In genomic region chr10:73931767-73932624, GRCh38 we compare ENCODE assay signal across 8 cellular contexts. TPM values are rescaled to one million over a fixed set of nuclear protein-coding genes. Genes with fewer than 3 reads are reported as not detected.
DNase-seq lines count a peak whose midpoint lies in the region; ATAC-seq and TF ChIP-seq lines count a peak whose summit lies in the region.

No MANE protein-coding gene starts in this region.

- CTCF ChIA-PET in activated CD8-positive, alpha-beta memory T cell treated with anti-CD3 and anti-CD28 coated beads, Interleukin-2, amount 10 ng/mL, durations not matched to agents 7 days and 5 days (lab: Charles Lee) = interaction anchor here (1.5 to 17.6 kb wide), 3 partner anchors 9 to 46 kb away, joined by 4 to 642 read pairs (median 17); no protein-coding TSS in a partner anchor

- in situ Hi-C loops in GM23248 (cut with MboI) = no loop called here

- 64 to 75% (median 69%) methylated on average over 13 of the region's 13 CpGs for WGBS in stomach, 5 donors
- 79 to 83% methylated on average over 13 of the region's 13 CpGs for WGBS in GM23248 (ENCODE audit: low coverage in 1 of 2, low lambda C conversion rate in 2 of 2, missing lambda C conversion rate in 2 of 2), 2 experiments

- H3K4me1 ChIP-seq in stomach = peaks cover 0 to 12% (median 3%) of the 10 kb centered on the region in 4 donors
- no peaks in the 10 kb centered on the region for H3K4me1 ChIP-seq in GM23248 (ENCODE audit: insufficient read depth)

- TF ChIP-seq EP300 in stomach (IDR thresholded peaks at IDR 0.05) = no peak

- no peak overlapping the region for H3K4me3 Mint-ChIP-seq in activated CD8-positive, alpha-beta memory T cell treated with anti-CD3 and anti-CD28 coated beads, Interleukin-2, amount 10 ng/mL, durations not matched to agents 7 days and 5 days

- H3K79me2 ChIP-seq in GM23248 (ENCODE audit: insufficient read depth) = no peaks in the 10 kb centered on the region

- H3F3A ChIP-seq in GM23248 (ENCODE audit: insufficient read depth) = no peaks in the 10 kb centered on the region

- H3K27ac ChIP-seq in stomach = peak overlapping the region in 2 of 5 donors; percentile 1 to 45
- H3K27ac ChIP-seq in GM23248 = no peak overlapping the region

- no peaks in the 10 kb centered on the region for H3K36me3 Mint-ChIP-seq in activated CD8-positive, alpha-beta memory T cell treated with anti-CD3 and anti-CD28 coated beads, Interleukin-2, amount 10 ng/mL, durations not matched to agents 7 days and 5 days

- H3K9me2 ChIP-seq in GM23248 (ENCODE audit: insufficient read depth) = no peaks in the 10 kb centered on the region

- peaks cover 3% of the 10 kb centered on the region for H3K27me3 Mint-ChIP-seq in activated CD8-positive, alpha-beta memory T cell treated with anti-CD3 and anti-CD28 coated beads, Interleukin-2, amount 10 ng/mL, durations not matched to agents 7 days and 5 days

- TF ChIP-seq POLR2A in stomach (IDR thresholded peaks at IDR 0.05) = no peak

- H3K27ac Mint-ChIP-seq in activated CD8-positive, alpha-beta memory T cell treated with anti-CD3 and anti-CD28 coated beads, Interleukin-2, amount 10 ng/mL, durations not matched to agents 7 days and 5 days = peak overlapping the region; percentile 73

- H3K9me3 ChIP-seq in stomach (no peaks in the 10 kb centered on the region), GM23248 (ENCODE audit: low read depth) (no peaks in the 10 kb centered on the region)

- no peak overlapping the region for H3K9ac ChIP-seq in GM23248

- H3K27me3 ChIP-seq in stomach (no peaks in the 10 kb centered on the region), GM23248 (replicated peaks; ENCODE audit: insufficient read depth) (no peaks in the 10 kb centered on the region)

- intact Hi-C loops in stomach (cut with DNase I; ENCODE audit: low total_unique reads) = no loop called here

- no peak for TF ChIP-seq CTCF in stomach (IDR thresholded peaks at IDR 0.05)

- no peaks in the 10 kb centered on the region for H3K9me3 Mint-ChIP-seq in activated CD8-positive, alpha-beta memory T cell treated with anti-CD3 and anti-CD28 coated beads, Interleukin-2, amount 10 ng/mL, durations not matched to agents 7 days and 5 days (ENCODE audit: low read depth)

- no peak overlapping the region for H3K4me3 ChIP-seq in stomach
- H3K4me3 ChIP-seq in GM23248 = no peak overlapping the region

- peak; percentile 80 for DNase-seq in activated CD8-positive, alpha-beta memory T cell treated with anti-CD3 and anti-CD28 coated beads, Interleukin-2, amount 10 ng/mL, durations not matched to agents 7 days and 5 days
- DNase-seq in islet precursor cell (peak; percentile 90), stomach (peak; percentile 55), DMS79 (lab: John Stamatoyannopoulos, UW) (no peak), pons (ENCODE audit: low spot score) (no peak), GM23248 (no peak)

- no peaks in the 10 kb centered on the region for H4K20me1 ChIP-seq in GM23248 (ENCODE audit: insufficient read depth)

- no peak overlapping the region for H2AFZ ChIP-seq in GM23248

- no peaks in the 10 kb centered on the region for H3K36me3 ChIP-seq in stomach
- no peaks in the 10 kb centered on the region for H3K36me3 ChIP-seq in GM23248 (ENCODE audit: low read depth)

- peaks cover 19% of the 10 kb centered on the region for H3K4me1 Mint-ChIP-seq in activated CD8-positive, alpha-beta memory T cell treated with anti-CD3 and anti-CD28 coated beads, Interleukin-2, amount 10 ng/mL, durations not matched to agents 7 days and 5 days

- no peak overlapping the region for H3K4me2 ChIP-seq in GM23248 (ENCODE audit: unreplicated experiment)

- ATAC-seq in GM19035 (IDR thresholded peaks at IDR 0.05; ENCODE audit: unreplicated experiment) = peak; percentile 61
- ATAC-seq in HG03575 (IDR thresholded peaks at IDR 0.05; ENCODE audit: extremely low read depth, insufficient number of reproducible peaks, low FRiP score, unreplicated experiment) = peak; percentile 57
- ATAC-seq in activated CD8-positive, alpha-beta memory T cell treated with anti-CD3 and anti-CD28 coated beads, Interleukin-2, amount 10 ng/mL, durations not matched to agents 7 days and 5 days = peak; percentile 89

RNA-seq across cellular contexts. Expression of gene PLAU, which starts 21.1 kb away (rescaled TPM):
- total RNA-seq in activated CD8-positive, alpha-beta memory T cell treated with anti-CD3 and anti-CD28 coated beads, Interleukin-2, amount 10 ng/mL, durations not matched to agents 7 days and 5 days = 1 to 10 TPM; 2.2 to 4.8 TPM
- 10 to 100 TPM in 2 of 5 donors, 1 to 10 TPM in 2, not detected in 1; 5.5 to 16.1 (median 9.3) TPM for total RNA-seq in stomach
- polyA plus RNA-seq in stomach (10 to 100 TPM in 1 of 3 donors, 1 to 10 TPM in 2; 9.6 to 39.5 (median 9.9) TPM), GM23248 (2016; fragmentation: Nextera tagmentation; extraction: Ambion mirVana) (26.0 and 26.1 TPM in 2 replicates)
- 13.3 and 13.8 TPM in 2 replicates for total RNA-seq in GM23248 (2014; rRNA removed; shearing (Covaris generic))

RNA-seq across cellular contexts. Expression of gene CAMK2G, which starts 57.6 kb away (rescaled TPM):
- total RNA-seq in activated CD8-positive, alpha-beta memory T cell treated with anti-CD3 and anti-CD28 coated beads, Interleukin-2, amount 10 ng/mL, durations not matched to agents 7 days and 5 days = 10 to 100 TPM; 30.8 to 49.2 TPM
- total RNA-seq in stomach = 10 to 100 TPM; 28.8 to 93.3 (median 31.9) TPM
- 10 to 100 TPM in 2 of 3 donors, 1 to 10 TPM in 1; 7.5 to 22.8 (median 11.0) TPM for polyA plus RNA-seq in stomach
- 25.7 and 29.1 TPM in 2 replicates for total RNA-seq in GM23248 (2014; rRNA removed; shearing (Covaris generic))
- polyA plus RNA-seq in GM23248 (2016; fragmentation: Nextera tagmentation; extraction: Ambion mirVana) = 24.3 and 28.2 TPM in 2 replicates

Comparison
In these comparisons a context has a peak if more than half of its experiments do, and no peak if none do; other contexts are left out.
1. DNase-seq: peak in activated CD8-positive, alpha-beta memory T cell treated with anti-CD3 and anti-CD28 coated beads, Interleukin-2, amount 10 ng/mL, durations not matched to agents 7 days and 5 days (single experiment), islet precursor cell (single experiment) and stomach (single experiment); none in DMS79 (single experiment), pons (single experiment) and GM23248 (single experiment).
2. Peak in every context shown above with its lines, with median percentiles within 50 percentile points of each other: ATAC-seq.